23 cellular contexts compared by ENCODE assay signal in the genomic region with DNA sequence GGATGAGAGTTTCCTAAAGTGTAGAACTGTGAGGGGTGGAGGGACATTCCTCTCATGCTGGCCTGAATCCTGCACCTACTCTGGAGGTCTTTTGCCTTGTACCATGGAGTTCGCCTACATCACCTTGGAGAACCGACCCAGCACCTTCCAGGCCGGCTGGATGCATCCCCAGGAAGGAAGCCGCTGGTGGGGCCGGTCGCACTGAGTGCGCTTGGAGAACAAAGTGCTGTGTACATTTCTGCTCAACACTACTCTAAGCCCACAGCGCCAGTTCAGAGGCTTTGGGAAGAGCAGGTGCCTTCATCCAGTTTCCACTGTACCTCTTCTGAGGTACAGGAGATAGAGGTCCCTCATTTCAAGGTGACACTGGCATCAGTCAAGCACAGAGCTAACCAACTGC. TPM values are rescaled to one million over a fixed set of nuclear protein-coding genes. Genes with fewer than 3 reads are reported as not detected.
DNase-seq lines count a peak whose midpoint lies in the region; ATAC-seq, FAIRE-seq and TF ChIP-seq lines count a peak whose summit lies in the region.
"Had no signal": no experiment of that assay in that cellular context is flagged by ENCODE, and none has a peak within 500 bp of the region (broad histone marks: within the 10 kb centered on the region; RNA-seq: fewer than 3 reads in every experiment).

No MANE protein-coding gene starts in this region.

- H3K9ac ChIP-seq in HepG2 (ENCODE audit: insufficient read depth, low read depth, low read length) (no peak overlapping the region), H1 (replicated peaks in 1 of 4; ENCODE audit: extremely low read depth in 1 of 4, low read depth in 3 of 4, low read length in 3 of 4) (no peak overlapping the region)
- H3K9ac ChIP-seq: BLaER1 treated with 17β-estradiol and CSF1 and Interleukin-3, amounts not matched to agents 10 nM and 100 nM; GM23248 had no signal

- H3K9me3 Mint-ChIP-seq in GM23338 (peaks cover 16% of the 10 kb centered on the region), mesothelial cell of epicardium (peaks cover 20% of the 10 kb centered on the region)
- H3K9me3 Mint-ChIP-seq: CD4-positive, alpha-beta T cell; HFFc6 had no signal

- H2AK5ac ChIP-seq in H1 (ENCODE audit: low read depth, low read length): no peak overlapping the region

- H3K4me1 ChIP-seq in HepG2 (ENCODE audit: insufficient read depth, low read length) (peaks cover 17% of the 10 kb centered on the region; the same call in 1 of the 2 replicates), right lobe of liver (no peaks in the 10 kb centered on the region), GM23338 (ENCODE audit: insufficient read depth) (no peaks in the 10 kb centered on the region), H1 (replicated peaks in 1 of 4; ENCODE audit: control insufficient read depth in 3 of 4, insufficient read depth in 4 of 4, low read length in 3 of 4) (no peaks in the 10 kb centered on the region)
- H3K4me1 ChIP-seq: BE2C, HAP-1 had no signal

- TF ChIP-seq RAD21 in HepG2 (CRISPR knock-in tag; IDR thresholded peaks at IDR 0.05) (no peak), H1 (IDR thresholded peaks at IDR 0.05 in 1 of 2, conservative IDR thresholded peaks at IDR 0.05 in 1 of 2; ENCODE audit: low read depth in 2 of 2, low read length in 2 of 2) (no peak)

- TF ChIP-seq POLR2A in HepG2 (IDR thresholded peaks at IDR 0.05; ENCODE audit: insufficient read depth in 1 of 2, low read depth in 2 of 2, low read length in 2 of 2): no peak
- TF ChIP-seq POLR2A in right lobe of liver (IDR thresholded peaks at IDR 0.05): no peak
- no peak for TF ChIP-seq POLR2A in H1 (IDR thresholded peaks at IDR 0.05; ENCODE audit: control extremely low read depth in 1 of 2, low read depth in 2 of 2, low read length in 2 of 2)

- no peaks in the 10 kb centered on the region; the same call in 1 of the 2 replicates for H3K9me2 ChIP-seq in GM23338 (ENCODE audit: insufficient read depth)

- H4K20me1 ChIP-seq in HepG2 (ENCODE audit: insufficient read depth, low read length) (no peaks in the 10 kb centered on the region), GM23338 (replicated peaks; ENCODE audit: insufficient read depth) (no peaks in the 10 kb centered on the region), H1 (replicated peaks in 1 of 2; ENCODE audit: control insufficient read depth in 1 of 2, insufficient read depth in 2 of 2, low read length in 2 of 2) (no peaks in the 10 kb centered on the region)
- H4K20me1 ChIP-seq: BLaER1 treated with 17β-estradiol and CSF1 and Interleukin-3, amounts not matched to agents 10 nM and 100 nM had no signal

- H3K79me2 ChIP-seq in HepG2 (ENCODE audit: insufficient read depth, low read length) (no peaks in the 10 kb centered on the region), GM23338 (replicated peaks; ENCODE audit: insufficient read depth) (no peaks in the 10 kb centered on the region), H1 (ENCODE audit: control insufficient read depth in 1 of 2, insufficient read depth in 2 of 2, low read length in 2 of 2) (no peaks in the 10 kb centered on the region)

- H2BK5ac ChIP-seq in H1 (ENCODE audit: low read depth, low read length): no peak overlapping the region

- H4K91ac ChIP-seq in H1 (replicated peaks; ENCODE audit: insufficient read length, low read length): no peak overlapping the region

- H3K18ac ChIP-seq in H1 (ENCODE audit: extremely low read depth, low read length): no peak overlapping the region

- no peak overlapping the region for H3K56ac ChIP-seq in H1 (replicated peaks; ENCODE audit: insufficient read length, low read depth, low read length)

- H3K4me1 Mint-ChIP-seq in GM23338 (no peaks in the 10 kb centered on the region), mesothelial cell of epicardium (peaks cover 3% of the 10 kb centered on the region)

- H3K27me3 ChIP-seq in HepG2 (ENCODE audit: control insufficient read depth in 1 of 2, insufficient read depth in 2 of 2, low read length in 2 of 2): peaks cover 0 to 3% of the 10 kb centered on the region in 2 experiments; a peak in 1 of 5 replicates
- H3K27me3 ChIP-seq in right lobe of liver: no peaks in the 10 kb centered on the region
- no peaks in the 10 kb centered on the region for H3K27me3 ChIP-seq in GM23338 (ENCODE audit: insufficient read depth)
- no peaks in the 10 kb centered on the region for H3K27me3 ChIP-seq in H1 (replicated peaks in 1 of 4; ENCODE audit: control insufficient read depth in 3 of 4, extremely low read depth in 1 of 4, insufficient read depth in 3 of 4, low read length in 3 of 4)
- H3K27me3 ChIP-seq: BE2C; BLaER1 treated with 17β-estradiol and CSF1 and Interleukin-3, amounts not matched to agents 10 nM and 100 nM had no signal

- H3K4me3 Mint-ChIP-seq in GM23338: no peak overlapping the region
- no peak overlapping the region for H3K4me3 Mint-ChIP-seq in mesothelial cell of epicardium
- H3K4me3 Mint-ChIP-seq: CD14-positive monocyte; CD4-positive, alpha-beta T cell; HFFc6 had no signal

- no peak overlapping the region for H2BK120ac ChIP-seq in H1 (replicated peaks; ENCODE audit: low read depth, low read length)

- no peak for DNase-seq in HepG2 (ENCODE audit: low spot score)
- DNase-seq in right lobe of liver: no peak
- no peak for DNase-seq in GM23338 (ENCODE audit: low spot score)
- no peak for DNase-seq in H1 (ENCODE audit: low read depth in 1 of 2, low spot score in 2 of 2)
- DNase-seq in mesothelial cell of epicardium (ENCODE audit: low spot score in 2 of 2, unreplicated experiment in 2 of 2): no peak
- no peak for DNase-seq in A172 (ENCODE audit: low spot score)
- DNase-seq: BE2C; Calu3; CD4-positive, alpha-beta T cell; COR-L47; DMS53; EL; GDM1; GM23248; HFFc6 had no signal

- H2BK12ac ChIP-seq in H1 (ENCODE audit: low read depth, low read length): no peak overlapping the region

- in situ Hi-C loops in HepG2 (cut with HindIII; ENCODE audit: extremely low pct_ligation_motif_present, low pct_unique_long_range_greater_than_20kb): no loop called here

- H3K36me3 ChIP-seq in HepG2 (replicated peaks in 1 of 2; ENCODE audit: control insufficient read depth in 1 of 2, insufficient read depth in 2 of 2, low read length in 2 of 2) (no peaks in the 10 kb centered on the region), right lobe of liver (no peaks in the 10 kb centered on the region), GM23338 (ENCODE audit: insufficient read depth) (no peaks in the 10 kb centered on the region; the same call in 1 of the 2 replicates), H1 (ENCODE audit: control insufficient read depth in 2 of 4, insufficient read depth in 4 of 4, low read length in 3 of 4) (no peaks in the 10 kb centered on the region)
- H3K36me3 ChIP-seq: BE2C; BLaER1 treated with 17β-estradiol and CSF1 and Interleukin-3, amounts not matched to agents 10 nM and 100 nM; HAP-1 had no signal

- H3K9me3 ChIP-seq in HepG2 (ENCODE audit: low read length) (no peaks in the 10 kb centered on the region), right lobe of liver (no peaks in the 10 kb centered on the region), H1 (ENCODE audit: insufficient read depth in 2 of 2, low read depth in 1 of 2, low read length in 1 of 2) (peaks cover 0 to 4% of the 10 kb centered on the region in 2 experiments; a peak in 1 of 4 replicates)
- H3K9me3 ChIP-seq: BE2C, HAP-1 had no signal

- no peak overlapping the region for H2BK20ac ChIP-seq in H1 (ENCODE audit: low read length)

- FAIRE-seq in HepG2 (lab: Jason Lieb, UNC): no peak
- no peak for FAIRE-seq in H1 (lab: Jason Lieb, UNC)
- FAIRE-seq: A204.1, GM12878, GM19239, H54 had no signal

- no peaks in the 10 kb centered on the region for H3K79me1 ChIP-seq in H1 (ENCODE audit: low read depth, low read length)

- H3K27ac Mint-ChIP-seq in GM23338 (no peak overlapping the region), mesothelial cell of epicardium (no peak overlapping the region)
- H3K27ac Mint-ChIP-seq: CD14-positive monocyte; CD4-positive, alpha-beta T cell; HFFc6 had no signal

- no peaks in the 10 kb centered on the region for H3F3A ChIP-seq in GM23338 (replicated peaks; ENCODE audit: low read depth)

- H2AFZ ChIP-seq in HepG2 (ENCODE audit: low read length): no peak overlapping the region
- peak overlapping the region; percentile 63; the same call in 1 of the 2 replicates for H2AFZ ChIP-seq in GM23338
- H2AFZ ChIP-seq in H1 (ENCODE audit: low read length): peak overlapping the region; percentile 44; the same call in 1 of the 2 replicates
- H2AFZ ChIP-seq: GM23248 had no signal

- intact Hi-C loops in HepG2 (cut with micrococcal nuclease; ENCODE audit: unreplicated experiment) (no loop called here), right lobe of liver (cut with DNase I) (loop anchor here in 1 of 2 donors (10.0 kb wide), 1 partner anchor 45 kb away; no protein-coding TSS in a partner anchor)

- H3K4ac ChIP-seq in H1 (replicated peaks; ENCODE audit: insufficient read length, low read depth, low read length): no peak overlapping the region

- TF ChIP-seq CTCF in HepG2 (CRISPR knock-in tag; IDR thresholded peaks at IDR 0.05) (no peak), right lobe of liver (IDR thresholded peaks at IDR 0.05) (no peak), GM23338 (conservative IDR thresholded peaks at IDR 0.05; ENCODE audit: low read depth in 2 of 2) (no peak), H1 (IDR thresholded peaks at IDR 0.05; ENCODE audit: control extremely low read depth in 1 of 3, insufficient read depth in 1 of 3, low read depth in 1 of 3, low read length in 3 of 3) (no peak), mesothelial cell of epicardium (IDR thresholded peaks at IDR 0.05; ENCODE audit: unreplicated experiment) (no peak)

- WGBS in HepG2 (ENCODE audit: low lambda C conversion rate): no CpG with 5 or more reads among the region's 8 CpGs
- WGBS in right lobe of liver (ENCODE audit: insufficient coverage, low coverage, low lambda C conversion rate, missing lambda C conversion rate): no CpG with 5 or more reads among the region's 8 CpGs
- 93% methylated on average over 8 of the region's 8 CpGs; no CpG with 5 or more reads in 1 of the 2 experiments for WGBS in H1 (ENCODE audit: extremely low coverage in 1 of 2, insufficient coverage in 1 of 2, insufficient read length in 1 of 2, insufficient replicate concordance in 2 of 2, low coverage in 1 of 2, low lambda C conversion rate in 2 of 2, missing lambda C conversion rate in 1 of 2), 2 experiments

- no TSS peak for BruUV-seq in HepG2 (replicated peaks; lab: Mats Ljungman, UMichigan)

- POLR2A ChIA-PET in HepG2 (lab: Yijun Ruan, JAX) (no interaction called here), H1 (lab: Charles Lee; ENCODE audit: partially characterized antibody) (no interaction called here)

- peaks cover 1% of the 10 kb centered on the region; the same call in 1 of the 2 replicates for H3K23me2 ChIP-seq in H1 (ENCODE audit: low read depth, low read length)

- no peak overlapping the region for H4K5ac ChIP-seq in H1 (ENCODE audit: insufficient read length, low read depth, low read length)

- peaks cover 7% of the 10 kb centered on the region; the same call in 1 of the 3 replicates for H3K36me3 Mint-ChIP-seq in GM23338 (ENCODE audit: low read depth)
- no peaks in the 10 kb centered on the region for H3K36me3 Mint-ChIP-seq in mesothelial cell of epicardium
- H3K36me3 Mint-ChIP-seq: CD14-positive monocyte had no signal

- no peak overlapping the region for H3K14ac ChIP-seq in H1 (ENCODE audit: insufficient read length)

- no peak overlapping the region for H2BK15ac ChIP-seq in H1 (ENCODE audit: low read length)

- no peak overlapping the region for H3K4me3 ChIP-seq in HepG2 (replicated peaks in 1 of 3; ENCODE audit: insufficient read depth in 1 of 3, low read depth in 2 of 3, low read length in 3 of 3)
- H3K4me3 ChIP-seq in right lobe of liver: no peak overlapping the region
- H3K4me3 ChIP-seq in GM23338: no peak overlapping the region
- H3K4me3 ChIP-seq in H1 (ENCODE audit: extremely low read depth in 1 of 4, insufficient read depth in 2 of 4, low read depth in 3 of 4, low read length in 4 of 4): no peak overlapping the region
- H3K4me3 ChIP-seq: BLaER1 treated with 17β-estradiol and CSF1 and Interleukin-3, amounts not matched to agents 10 nM and 100 nM; GM12878; GM23248; HAP-1 had no signal

- no peak for TF ChIP-seq EP300 in HepG2 (IDR thresholded peaks at IDR 0.05; ENCODE audit: low read depth in 2 of 2, low read length in 2 of 2)
- no peak for TF ChIP-seq EP300 in HepG2 (CRISPR knock-in tag; IDR thresholded peaks at IDR 0.05; ENCODE audit: borderline replicate concordance)
- no peak for TF ChIP-seq EP300 in H1 (IDR thresholded peaks at IDR 0.05; ENCODE audit: borderline replicate concordance in 1 of 2, low read depth in 2 of 2, low read length in 2 of 2)

- no peak overlapping the region for H3K23ac ChIP-seq in H1 (ENCODE audit: insufficient read length)

- H3K27ac ChIP-seq in HepG2 (ENCODE audit: extremely low read length, insufficient read depth, low read length): no peak overlapping the region
- H3K27ac ChIP-seq in right lobe of liver: no peak overlapping the region
- no peak overlapping the region for H3K27ac ChIP-seq in GM23338 (ENCODE audit: low read depth)
- no peak overlapping the region for H3K27ac ChIP-seq in H1 (ENCODE audit: low read depth, low read length)
- H3K27ac ChIP-seq: BLaER1 treated with 17β-estradiol and CSF1 and Interleukin-3, amounts not matched to agents 10 nM and 100 nM; GM23248 had no signal

- no peak overlapping the region for H4K8ac ChIP-seq in H1 (ENCODE audit: extremely low read depth, insufficient read depth, low read length)

- H3K27me3 Mint-ChIP-seq in GM23338 (ENCODE audit: insufficient read depth, low read depth, poor library complexity) (peaks cover 2% of the 10 kb centered on the region), mesothelial cell of epicardium (ENCODE audit: low read depth) (no peaks in the 10 kb centered on the region)
- H3K27me3 Mint-ChIP-seq: CD4-positive, alpha-beta T cell had no signal

- ATAC-seq in HepG2 (peak; percentile 92), right lobe of liver (no peak), GM23338 (no peak), HG02973 (IDR thresholded peaks at IDR 0.05; ENCODE audit: unreplicated experiment) (no peak)
- ATAC-seq: GM12878 had no signal

- H3K4me2 ChIP-seq in HepG2 (ENCODE audit: low read depth, low read length) (peak overlapping the region; percentile 34; the same call in 1 of the 2 replicates), GM23338 (no peak overlapping the region), H1 (ENCODE audit: insufficient read depth in 1 of 2, low read depth in 2 of 2, low read length in 2 of 2) (no peak overlapping the region)

- CTCF ChIA-PET in HepG2 (lab: Yijun Ruan, JAX; ENCODE audit: low intra/inter-chr PET ratio, low total read pairs) (no interaction called here), H1 (lab: Charles Lee; ENCODE audit: partially characterized antibody) (interaction anchor here (0.9 to 1.4 kb wide), 2 partner anchors 8 to 96 kb away, joined by 3 to 4 read pairs; no protein-coding TSS in a partner anchor)

RNA-seq across cellular contexts. Expression of a gene that starts 15.4 kb away (rescaled TPM):
- total RNA-seq in HepG2 (2016; rRNA removed; fragmentation: Illumina TruSeq; extraction: Trizol) (15.5 and 24.8 TPM in 2 replicates), right lobe of liver (10 to 100 TPM; 16.9 to 29.0 (median 21.3) TPM), mesothelial cell of epicardium (15.8 to 18.1 TPM (median 16.7 TPM) in 3 replicates)
- total RNA-seq in HepG2 (2016; cell fraction: cytosol; rRNA removed; fragmentation: Illumina TruSeq; extraction: Trizol; ENCODE audit: low read depth): 5.4 TPM in 2 replicates
- 17.9 and 20.9 TPM in 2 replicates for total RNA-seq in HepG2 (2016; cell fraction: insoluble cytoplasmic fraction; rRNA removed; fragmentation: Illumina TruSeq; extraction: Trizol)
- 7.7 and 9.9 TPM in 2 replicates for total RNA-seq in HepG2 (2016; cell fraction: membrane; rRNA removed; fragmentation: Illumina TruSeq; extraction: Trizol)
- 17.7 and 22.0 TPM in 2 replicates for total RNA-seq in HepG2 (2016; cell fraction: nucleus; rRNA removed; fragmentation: Illumina TruSeq; extraction: Trizol)
- polyA plus RNA-seq in HepG2 (2011; rRNA removed) (26.0 and 28.8 TPM in 2 replicates), GM23338 (2016; fragmentation: Nextera tagmentation; extraction: Ambion mirVana) (13.6 and 15.0 TPM in 2 replicates), H1 (2011; rRNA removed) (10.7 and 17.0 TPM in 2 replicates)
- polyA plus RNA-seq in HepG2 (2011; cell fraction: cytosol; rRNA removed): 21.1 and 25.7 TPM in 2 replicates
- 16.4 and 17.7 TPM in 2 replicates for polyA plus RNA-seq in HepG2 (2011; cell fraction: nucleus; rRNA removed)
- polyA plus RNA-seq in HepG2 (2012): 21.7 and 29.0 TPM in 2 replicates
- polyA plus RNA-seq in HepG2 (2016; cell fraction: cytosol; fragmentation: Illumina TruSeq; extraction: Trizol; ENCODE audit: low read depth): 1.6 and 1.8 TPM in 2 replicates
- 24.7 and 29.5 TPM in 2 replicates for polyA plus RNA-seq in HepG2 (2016; cell fraction: insoluble cytoplasmic fraction; fragmentation: Illumina TruSeq; extraction: Trizol; ENCODE audit: low read depth)
- 4.4 and 4.5 TPM in 2 replicates for polyA plus RNA-seq in HepG2 (2016; cell fraction: membrane; fragmentation: Illumina TruSeq; extraction: Trizol; ENCODE audit: low read depth)
- polyA plus RNA-seq in HepG2 (2016; cell fraction: nucleus; fragmentation: Illumina TruSeq; extraction: Trizol; ENCODE audit: insufficient read depth, low read depth): 14.4 and 16.3 TPM in 2 replicates
- polyA minus RNA-seq in HepG2 (2011; rRNA and poly(A)+ RNA removed; ENCODE audit: low replicate concordance): 18.1 and 29.1 TPM in 2 replicates
- 29.9 and 31.0 TPM in 2 replicates for polyA minus RNA-seq in HepG2 (2011; cell fraction: cytosol; rRNA and poly(A)+ RNA removed)
- 43.4 and 57.2 TPM in 2 replicates for polyA minus RNA-seq in HepG2 (2011; cell fraction: nucleus; rRNA and poly(A)+ RNA removed)
- total RNA-seq in GM23338 (2014; rRNA removed; shearing (Covaris generic)): 14.1 and 14.7 TPM in 2 replicates
- 12.5 and 13.8 TPM in 2 replicates for total RNA-seq in H1 (2021; fragmentation: NEBNext Ultra II Directional; extraction: Animal tissue kit (Norgen Biotek cat#: 25700))
- 11.9 TPM for polyA plus RNA-seq in H1 (2011; cell fraction: cytosol; rRNA removed)
- polyA plus RNA-seq in H1 (2011; cell fraction: nucleus; rRNA removed): 10.1 TPM
- polyA plus RNA-seq in H1 (2012, experiment 1 of 2): 11.2 to 13.5 TPM (median 13.0 TPM) in 4 replicates
- polyA plus RNA-seq in H1 (2012, experiment 2 of 2): 3.0 TPM
- polyA plus RNA-seq in H1 (2013, experiment 1 of 2): 8.7 TPM
- polyA plus RNA-seq in H1 (2013, experiment 2 of 2): 6.7 TPM
- polyA minus RNA-seq in H1 (2011; rRNA and poly(A)+ RNA removed): 19.2 and 25.2 TPM in 2 replicates
- 19.8 TPM for polyA minus RNA-seq in H1 (2011; cell fraction: cytosol; rRNA and poly(A)+ RNA removed)
- polyA minus RNA-seq in H1 (2011; cell fraction: nucleus; rRNA and poly(A)+ RNA removed): 16.6 TPM
- 22.6 and 25.8 TPM in 2 replicates for total RNA-seq in A172 (2014; rRNA removed; shearing (Covaris generic))
